ENCODE assay signal across 17 cellular contexts in genomic region chr6:24501374-24501773, GRCh38. TPM values are rescaled to one million over a fixed set of nuclear protein-coding genes. Genes with fewer than 3 reads are reported as not detected.
"Had no signal": no experiment of that assay in that cellular context is flagged by ENCODE, and none has a peak within 500 bp of the region (broad histone marks: within the 10 kb centered on the region; RNA-seq: fewer than 3 reads in every experiment).

No MANE protein-coding gene starts in this region.

- H3K27ac ChIP-seq: dorsolateral prefrontal cortex, heart left ventricle, neutrophil, tibial artery, upper lobe of left lung, uterus had no signal

- H3K4me3 Mint-ChIP-seq: naive thymus-derived CD8-positive, alpha-beta T cell had no signal

- H3K4me1 ChIP-seq: uterus had no signal

- H3K27me3 Mint-ChIP-seq: naive thymus-derived CD8-positive, alpha-beta T cell had no signal

- DNase-seq: cortex of kidney; dorsolateral prefrontal cortex; effector CD8-positive, alpha-beta T cell; heart left ventricle; hypothalamus; kidney glomerular epithelial cell; mammary epithelial cell; naive thymus-derived CD8-positive, alpha-beta T cell; posterior cingulate gyrus; stimulated activated CD4-positive, alpha-beta T cell treated with anti-CD3 and anti-CD28 coated beads, Interleukin-12 subunit alpha, Interleukin-12 subunit beta, amount 100 ng/mL, for 4 hours; stimulated activated naive CD4-positive, alpha-beta T cell treated with Interleukin-2 at 50 U/mL for 16 hours; tibial artery; upper lobe of left lung; uterus had no signal

- H3K9me3 ChIP-seq: mucosa of descending colon, neutrophil, tibial artery, upper lobe of left lung, uterus had no signal

- ATAC-seq: heart left ventricle; naive thymus-derived CD8-positive, alpha-beta T cell had no signal

- H3K36me3 ChIP-seq: neutrophil, upper lobe of left lung, uterus had no signal

- H3K4me3 ChIP-seq: dorsolateral prefrontal cortex, heart left ventricle, mucosa of descending colon, tibial artery, upper lobe of left lung, uterus had no signal

RNA-seq across cellular contexts. Expression of gene GPLD1, which starts 12.0 kb away (rescaled TPM):
- total RNA-seq: pulmonary artery endothelial cell had no signal
